ENCODE assay signal across 8 cellular contexts in the genomic region with DNA sequence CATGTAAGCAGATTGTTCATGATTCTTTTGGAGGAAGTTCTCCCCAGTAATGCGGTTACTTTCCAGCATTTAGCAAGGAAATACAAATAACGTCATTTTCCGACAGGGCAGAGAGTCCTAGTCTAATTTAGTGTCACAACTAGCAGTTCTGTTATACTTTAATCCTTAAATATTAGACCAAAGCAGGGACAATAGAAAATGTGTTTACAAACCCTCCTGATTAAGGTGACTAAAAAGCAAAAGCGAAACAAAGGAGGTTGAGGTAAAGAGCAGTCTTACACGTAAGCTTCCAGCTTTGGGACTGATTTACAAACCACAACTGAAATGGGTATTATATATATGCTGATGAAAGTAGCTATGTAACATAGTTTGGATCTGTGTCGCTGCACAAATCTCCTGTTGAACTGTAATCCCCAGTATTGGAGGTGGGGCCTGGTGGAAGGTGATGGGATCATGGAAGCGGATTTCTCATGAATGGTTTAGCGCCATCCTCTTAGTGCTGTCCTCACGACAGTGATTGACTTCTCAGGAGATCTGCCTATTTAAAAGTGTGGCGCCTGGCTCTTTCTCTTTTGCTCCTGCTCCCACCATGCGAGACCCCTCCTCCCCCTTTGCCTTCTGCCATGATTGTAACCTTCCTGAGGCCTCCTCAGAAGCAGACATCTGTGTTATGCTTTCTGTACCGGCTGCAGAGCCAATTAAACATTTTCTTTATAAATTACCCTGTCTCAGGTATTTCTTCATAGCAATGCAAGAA.
DNase-seq lines count a peak whose midpoint lies in the region; ATAC-seq and TF ChIP-seq lines count a peak whose summit lies in the region.

No MANE protein-coding gene starts in this region.

- TF ChIP-seq CTCF in right lobe of liver (IDR thresholded peaks at IDR 0.05) (no peak), type B pancreatic cell (conservative IDR thresholded peaks at IDR 0.05) (no peak)

- WGBS in right lobe of liver (ENCODE audit: insufficient coverage, low coverage, low lambda C conversion rate, missing lambda C conversion rate) = 36% methylated on average over 11 of the region's 12 CpGs

- TF ChIP-seq POLR2A in right lobe of liver (IDR thresholded peaks at IDR 0.05) = no peak

- peaks cover 27% of the 10 kb centered on the region for H3K4me1 Mint-ChIP-seq in type B pancreatic cell (ENCODE audit: unreplicated experiment)

- H3K9me3 ChIP-seq in right lobe of liver = no peaks in the 10 kb centered on the region

- peak; percentile 79 for ATAC-seq in GM18498 (IDR thresholded peaks at IDR 0.05; ENCODE audit: unreplicated experiment)
- ATAC-seq in GM21423 (IDR thresholded peaks at IDR 0.05; ENCODE audit: unreplicated experiment) = peak; percentile 80
- ATAC-seq in HG03521 (IDR thresholded peaks at IDR 0.05; ENCODE audit: unreplicated experiment) = peak; percentile 81
- peak; percentile 54 to 71 (median 66) for ATAC-seq in right lobe of liver

- DNase-seq in right lobe of liver (no peak), type B pancreatic cell (ENCODE audit: extremely low spot score, unreplicated experiment) (no peak), NAMALWA (ENCODE audit: low spot score) (no peak), SKM-1 (lab: John Stamatoyannopoulos, UW; ENCODE audit: unreplicated experiment) (no peak), DMS153 treated with DMSO at 0.1 percent for 48 hours (lab: John Stamatoyannopoulos, UW; ENCODE audit: unreplicated experiment) (no peak)

- no peak overlapping the region for H3K27ac Mint-ChIP-seq in type B pancreatic cell

- peaks cover 5% of the 10 kb centered on the region for H3K9me3 Mint-ChIP-seq in type B pancreatic cell

- H3K4me3 ChIP-seq in right lobe of liver = peak overlapping the region in 1 of 3 donors; percentile 28

- H3K27ac ChIP-seq in right lobe of liver = peak overlapping the region; percentile 39 to 63 (median 41)

- intact Hi-C loops in right lobe of liver (cut with DNase I) = no loop called here

- no peaks in the 10 kb centered on the region for H3K36me3 ChIP-seq in right lobe of liver

- H3K27me3 ChIP-seq in right lobe of liver = no peaks in the 10 kb centered on the region

- no peaks in the 10 kb centered on the region for H3K36me3 Mint-ChIP-seq in type B pancreatic cell

- no peak overlapping the region for H3K4me3 Mint-ChIP-seq in type B pancreatic cell

- peaks cover 0 to 15% (median 0%) of the 10 kb centered on the region in 4 donors for H3K4me1 ChIP-seq in right lobe of liver

- H3K27me3 Mint-ChIP-seq in type B pancreatic cell = no peaks in the 10 kb centered on the region
